16 cellular contexts compared by ENCODE assay signal in genomic region chr10:108872854-108873253, GRCh38.
A peak's percentile ranks its signal among the peaks of the same experiment; 100 is the strongest.
DNase-seq lines count a peak whose midpoint lies in the region; ATAC-seq and TF ChIP-seq lines count a peak whose summit lies in the region.
"Had no signal": no experiment of that assay in that cellular context is flagged by ENCODE, and none has a peak within 500 bp of the region (broad histone marks: within the 10 kb centered on the region; RNA-seq: fewer than 3 reads in every experiment).

No MANE protein-coding gene starts in this region.

- in situ Hi-C loops in IMR-90 (cut with MboI; ENCODE audit: low sequenced_read_pairs), result no loop called here

- H3K36me3 ChIP-seq in IMR-90 (ENCODE audit: control insufficient read depth, insufficient read depth, low read length) (no peaks in the 10 kb centered on the region), Peyer's patch (no peaks in the 10 kb centered on the region)

- H3K9me1 ChIP-seq in IMR-90 (ENCODE audit: insufficient read depth, low read length), result no peaks in the 10 kb centered on the region

- H2BK120ac ChIP-seq in IMR-90 (ENCODE audit: low read depth, low read length), result no peak overlapping the region

- intact Hi-C loops in IMR-90 (cut with micrococcal nuclease), result no loop called here

- H3K9ac ChIP-seq in IMR-90 (ENCODE audit: low read depth, low read length), result no peak overlapping the region
- H3K9ac ChIP-seq: KMS-11 had no signal

- no peak overlapping the region for H4K5ac ChIP-seq in IMR-90 (ENCODE audit: low read depth, low read length)

- H3K18ac ChIP-seq in IMR-90 (ENCODE audit: low read depth, low read length), result no peak overlapping the region

- BruUV-seq in IMR-90 (replicated peaks; lab: Mats Ljungman, UMichigan), result no TSS peak

- H3K4me3 ChIP-seq in IMR-90 (ENCODE audit: insufficient read depth, low read depth, low read length), result no peak overlapping the region
- H3K4me3 ChIP-seq in fibroblast of the aortic adventitia (ENCODE audit: low read depth, low read length), result no peak overlapping the region
- no peak overlapping the region for H3K4me3 ChIP-seq in Peyer's patch
- H3K4me3 ChIP-seq: A549, PC-9 had no signal

- H2BK15ac ChIP-seq in IMR-90 (ENCODE audit: low read depth, low read length), result no peak overlapping the region

- no peak overlapping the region for H2AFZ ChIP-seq in IMR-90 (replicated peaks; ENCODE audit: low read length, poor library complexity)
- H2AFZ ChIP-seq: PC-9 had no signal

- H2AK9ac ChIP-seq in IMR-90 (replicated peaks; ENCODE audit: low read depth, low read length, poor library complexity), result no peak overlapping the region

- H3K23ac ChIP-seq in IMR-90 (ENCODE audit: low read depth, low read length), result no peak overlapping the region

- H3K56ac ChIP-seq in IMR-90 (ENCODE audit: extremely low read depth, insufficient read depth, low read length), result no peak overlapping the region

- H3K4ac ChIP-seq in IMR-90 (ENCODE audit: low read depth, low read length), result no peak overlapping the region

- H3K4me2 ChIP-seq in IMR-90 (ENCODE audit: low read depth, low read length), result no peak overlapping the region
- H3K4me2 ChIP-seq: A549, KMS-11, PC-9 had no signal

- H4K8ac ChIP-seq in IMR-90 (ENCODE audit: low read depth in 2 of 2, low read length in 2 of 2), result no peak overlapping the region

- TF ChIP-seq POLR2A in IMR-90 (IDR thresholded peaks at IDR 0.05; ENCODE audit: low read depth, low read length) (no peak), Peyer's patch (IDR thresholded peaks at IDR 0.05) (no peak)

- no peaks in the 10 kb centered on the region for H3K27me3 ChIP-seq in IMR-90 (ENCODE audit: control insufficient read depth, insufficient read depth, low read length)
- no peaks in the 10 kb centered on the region for H3K27me3 ChIP-seq in foreskin keratinocyte
- H3K27me3 ChIP-seq in Peyer's patch, result no peaks in the 10 kb centered on the region

- DNase-seq in IMR-90, result peak; percentile 12
- peak; percentile 13 for DNase-seq in fibroblast of the aortic adventitia (ENCODE audit: low read depth)
- no peak for DNase-seq in foreskin keratinocyte
- DNase-seq in Peyer's patch, result no peak
- DNase-seq: Caco-2; CD4-positive, alpha-beta T cell; NCI-H1417 treated with DMSO at 0.1 percent for 48 hours; NCI-H187 treated with DMSO at 0.1 percent for 48 hours; NCI-H226; NCI-H524; PC-9 had no signal

- CTCF ChIA-PET in IMR-90 (lab: Yijun Ruan, JAX), result no interaction called here

- H3K4me1 ChIP-seq in IMR-90 (ENCODE audit: control insufficient read depth, insufficient read depth, low read length) (no peaks in the 10 kb centered on the region), foreskin keratinocyte (no peaks in the 10 kb centered on the region), Peyer's patch (no peaks in the 10 kb centered on the region)
- H3K4me1 ChIP-seq: A549, Caco-2 had no signal

- TF ChIP-seq CTCF in IMR-90 (conservative IDR thresholded peaks at IDR 0.05; ENCODE audit: low read depth, low read length), result no peak
- TF ChIP-seq CTCF in fibroblast of the aortic adventitia (IDR thresholded peaks at IDR 0.05; ENCODE audit: insufficient read depth, low read length), result no peak
- TF ChIP-seq CTCF in foreskin keratinocyte (conservative IDR thresholded peaks at IDR 0.05), result no peak
- no peak for TF ChIP-seq CTCF in Peyer's patch (IDR thresholded peaks at IDR 0.05)

- POLR2A ChIA-PET in IMR-90 (lab: Charles Lee; ENCODE audit: unreplicated experiment), result no interaction called here

- TF ChIP-seq RAD21 in IMR-90 (IDR thresholded peaks at IDR 0.05; ENCODE audit: low read length), result no peak

- H3K9me3 ChIP-seq in IMR-90 (ENCODE audit: control insufficient read depth, insufficient read depth, low read length) (no peaks in the 10 kb centered on the region), Peyer's patch (no peaks in the 10 kb centered on the region)
- H3K9me3 ChIP-seq: A549, Caco-2 had no signal

- no peak overlapping the region for H4K91ac ChIP-seq in IMR-90 (ENCODE audit: insufficient read depth, low read depth, low read length)

- H3K27ac ChIP-seq in IMR-90 (ENCODE audit: insufficient read depth, low read length) (no peak overlapping the region), foreskin keratinocyte (no peak overlapping the region), Peyer's patch (no peak overlapping the region)
- H3K27ac ChIP-seq: A549, KMS-11, PC-9 had no signal

- no peaks in the 10 kb centered on the region for H3K79me1 ChIP-seq in IMR-90 (ENCODE audit: low read depth in 1 of 2, low read length in 2 of 2)

- dilution Hi-C loops in IMR-90 (cut with HindIII; ENCODE audit: low sequenced_read_pairs, unreplicated experiment), result no loop called here

- no peaks in the 10 kb centered on the region for H4K20me1 ChIP-seq in IMR-90 (ENCODE audit: insufficient read depth, low read length)

- H2AK5ac ChIP-seq in IMR-90 (ENCODE audit: low read depth, low read length), result no peak overlapping the region

- no peak overlapping the region for H2BK20ac ChIP-seq in IMR-90 (ENCODE audit: low read depth, low read length)

- ATAC-seq in GM18517 (IDR thresholded peaks at IDR 0.05; ENCODE audit: unreplicated experiment) (peak; percentile 63), GM21717 (IDR thresholded peaks at IDR 0.05; ENCODE audit: unreplicated experiment) (peak; percentile 72), IMR-90 (ENCODE audit: low read depth) (no peak), foreskin keratinocyte (no peak), HG02970 (IDR thresholded peaks at IDR 0.05; ENCODE audit: low FRiP score, unreplicated experiment) (no peak)
- ATAC-seq: A549 had no signal

- no CpG with 5 or more reads among the region's 2 CpGs for WGBS in IMR-90 (ENCODE audit: extremely low coverage in 2 of 2, insufficient read length in 1 of 2), 2 experiments

- H2BK5ac ChIP-seq in IMR-90 (ENCODE audit: low read depth, low read length, poor library complexity, severe bottlenecking), result no peak overlapping the region

- H3K14ac ChIP-seq in IMR-90 (replicated peaks; ENCODE audit: low read depth, low read length), result no peak overlapping the region

TF ChIP-seq in IMR-90, 13 proteins besides CTCF, POLR2A, EP300 and RAD21:
- no peak for TF ChIP-seq MAZ (IDR thresholded peaks at IDR 0.05; ENCODE audit: borderline replicate concordance, low read depth, low read length)
- TF ChIP-seq RFX5 (IDR thresholded peaks at IDR 0.05; ENCODE audit: low read depth, low read length), result no peak
- TF ChIP-seq RCOR1 (IDR thresholded peaks at IDR 0.05; ENCODE audit: insufficient replicate concordance, low read length), result no peak
- TF ChIP-seq FOS (IDR thresholded peaks at IDR 0.05; ENCODE audit: low read depth, low read length), result no peak
- TF ChIP-seq SMC3 (IDR thresholded peaks at IDR 0.05; ENCODE audit: low read depth, low read length), result no peak
- no peak for TF ChIP-seq BHLHE40 (IDR thresholded peaks at IDR 0.05; ENCODE audit: low read depth, low read length)
- TF ChIP-seq NFE2L2 (IDR thresholded peaks at IDR 0.05; ENCODE audit: low read depth, low read length), result no peak
- TF ChIP-seq USF2 (IDR thresholded peaks at IDR 0.05; ENCODE audit: low read depth, low read length), result no peak
- no peak for TF ChIP-seq ELK1 (IDR thresholded peaks at IDR 0.05; ENCODE audit: borderline replicate concordance, low read depth, low read length)

Comparison
In these comparisons a context has a peak if more than half of its experiments do, and no peak if none do; other contexts are left out.
1. ATAC-seq: peak in GM18517 (single experiment) and GM21717 (single experiment); none in IMR-90 (single experiment), foreskin keratinocyte (single experiment) and HG02970 (single experiment).
2. DNase-seq: peak in IMR-90 (single experiment) and fibroblast of the aortic adventitia (single experiment); none in foreskin keratinocyte (0 of 2) and Peyer's patch (0 of 3).